1 cellular context compared by ENCODE assay signal in the genomic region with DNA sequence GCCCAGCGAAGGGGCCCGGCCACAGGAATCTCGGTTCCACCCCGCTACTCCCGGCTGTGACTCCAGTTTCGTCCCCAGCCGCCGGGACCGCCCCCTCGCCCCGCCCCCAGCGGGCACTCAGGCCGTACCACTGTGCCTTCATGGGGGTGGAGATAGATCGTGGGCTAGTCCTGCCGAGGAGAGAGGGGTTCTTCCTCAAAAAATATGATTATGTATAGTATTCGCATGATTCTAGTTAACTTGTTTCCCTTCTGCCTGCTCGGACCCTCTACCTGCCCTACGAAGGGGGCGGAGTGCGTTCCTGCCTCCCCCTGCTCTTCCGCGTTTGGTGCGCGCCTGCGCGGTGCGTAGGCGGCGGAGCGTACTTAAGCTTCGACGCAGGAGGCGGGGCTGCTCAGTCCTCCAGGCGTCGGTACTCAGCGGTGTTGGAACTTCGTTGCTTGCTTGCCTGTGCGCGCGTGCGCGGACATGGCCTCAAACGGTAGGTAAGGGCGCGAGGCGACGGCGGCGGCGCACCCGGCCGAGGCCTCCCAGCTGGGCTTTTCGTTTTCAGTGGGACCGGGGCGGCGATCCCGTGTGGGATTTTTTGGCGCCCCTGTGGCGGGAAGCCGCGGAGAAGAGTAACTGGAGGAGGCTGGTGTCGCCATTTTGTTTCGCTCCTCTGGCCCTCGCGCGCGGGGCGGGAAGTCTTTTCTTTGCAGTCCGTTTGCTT.
A peak's percentile ranks its signal among the peaks of the same experiment; 100 is the strongest.
TF ChIP-seq lines count a peak whose summit lies in the region.

A gene (plus strand): TSS at position 393 of the 712 bp plus-strand sequence. CDS start 76 bp downstream, at position 469.

TF ChIP-seq in HEK293, 187 proteins besides CTCF, POLR2A, EP300 and RAD21 (continued from another document and continues in another):
- TF ChIP-seq, protein P1, sequence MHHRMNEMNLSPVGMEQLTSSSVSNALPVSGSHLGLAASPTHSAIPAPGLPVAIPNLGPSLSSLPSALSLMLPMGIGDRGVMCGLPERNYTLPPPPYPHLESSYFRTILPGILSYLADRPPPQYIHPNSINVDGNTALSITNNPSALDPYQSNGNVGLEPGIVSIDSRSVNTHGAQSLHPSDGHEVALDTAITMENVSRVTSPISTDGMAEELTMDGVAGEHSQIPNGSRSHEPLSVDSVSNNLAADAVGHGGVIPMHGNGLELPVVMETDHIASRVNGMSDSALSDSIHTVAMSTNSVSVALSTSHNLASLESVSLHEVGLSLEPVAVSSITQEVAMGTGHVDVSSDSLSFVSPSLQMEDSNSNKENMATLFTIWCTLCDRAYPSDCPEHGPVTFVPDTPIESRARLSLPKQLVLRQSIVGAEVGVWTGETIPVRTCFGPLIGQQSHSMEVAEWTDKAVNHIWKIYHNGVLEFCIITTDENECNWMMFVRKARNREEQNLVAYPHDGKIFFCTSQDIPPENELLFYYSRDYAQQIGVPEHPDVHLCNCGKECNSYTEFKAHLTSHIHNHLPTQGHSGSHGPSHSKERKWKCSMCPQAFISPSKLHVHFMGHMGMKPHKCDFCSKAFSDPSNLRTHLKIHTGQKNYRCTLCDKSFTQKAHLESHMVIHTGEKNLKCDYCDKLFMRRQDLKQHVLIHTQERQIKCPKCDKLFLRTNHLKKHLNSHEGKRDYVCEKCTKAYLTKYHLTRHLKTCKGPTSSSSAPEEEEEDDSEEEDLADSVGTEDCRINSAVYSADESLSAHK (tag by site-specific recombination; IDR thresholded peaks at IDR 0.05), result peak; percentile 31; the same call in 1 of the 2 replicates
- TF ChIP-seq ZNF223 (tag by site-specific recombination; IDR thresholded peaks at IDR 0.05) (no peak), ZNF529 (tag by site-specific recombination; IDR thresholded peaks at IDR 0.05; ENCODE audit: insufficient replicate concordance) (no peak), ZNF132 (tag by site-specific recombination; IDR thresholded peaks at IDR 0.05; ENCODE audit: borderline replicate concordance) (no peak), ZNF292 (tag by site-specific recombination; IDR thresholded peaks at IDR 0.05; ENCODE audit: borderline replicate concordance, low read depth) (no peak), MEIS1 (CRISPR knock-in tag; IDR thresholded peaks at IDR 0.05; ENCODE audit: borderline replicate concordance) (no peak), SCRT1 (tag by site-specific recombination; IDR thresholded peaks at IDR 0.05; ENCODE audit: borderline replicate concordance) (no peak), ZNF701 (tag by site-specific recombination; IDR thresholded peaks at IDR 0.05) (no peak), BCL11B (tag by site-specific recombination; IDR thresholded peaks at IDR 0.05; ENCODE audit: low read depth) (no peak), ZNF768 (tag by site-specific recombination; IDR thresholded peaks at IDR 0.05) (peak; percentile 48; the same call in 1 of the 2 replicates), ZFP41 (tag by site-specific recombination; IDR thresholded peaks at IDR 0.05; ENCODE audit: borderline replicate concordance) (peak; percentile 75; the same call in 1 of the 2 replicates), ZSCAN30 (tag by site-specific recombination; IDR thresholded peaks at IDR 0.05) (peak; percentile 62), ZNF302 (tag by site-specific recombination; IDR thresholded peaks at IDR 0.05; ENCODE audit: low read depth) (no peak), HOXD13 (CRISPR knock-in tag; IDR thresholded peaks at IDR 0.05; ENCODE audit: borderline replicate concordance) (no peak), ZBTB17 (tag by site-specific recombination; IDR thresholded peaks at IDR 0.05) (peak; percentile 89), ZNF837 (tag by site-specific recombination; IDR thresholded peaks at IDR 0.05) (no peak), ZNF23 (tag by site-specific recombination; IDR thresholded peaks at IDR 0.05; ENCODE audit: borderline replicate concordance) (no peak), ZFP37 (tag by site-specific recombination; IDR thresholded peaks at IDR 0.05) (no peak; the same call in none of the 2 replicates), ZNF2 (tag by site-specific recombination; IDR thresholded peaks at IDR 0.05) (peak; percentile 98), WT1 (tag by site-specific recombination; IDR thresholded peaks at IDR 0.05) (no peak), SALL2 (tag by site-specific recombination; IDR thresholded peaks at IDR 0.05; ENCODE audit: borderline replicate concordance) (0 out of 2 replicates have a peak, but pooled peaks have one; percentile 84), ZNF157 (tag by site-specific recombination; IDR thresholded peaks at IDR 0.05) (0 out of 2 replicates have a peak, but pooled peaks have one; percentile 39), ZNF169 (tag by site-specific recombination; IDR thresholded peaks at IDR 0.05) (no peak), ZNF112 (tag by site-specific recombination; IDR thresholded peaks at IDR 0.05) (no peak)
- TF ChIP-seq, protein P2, sequence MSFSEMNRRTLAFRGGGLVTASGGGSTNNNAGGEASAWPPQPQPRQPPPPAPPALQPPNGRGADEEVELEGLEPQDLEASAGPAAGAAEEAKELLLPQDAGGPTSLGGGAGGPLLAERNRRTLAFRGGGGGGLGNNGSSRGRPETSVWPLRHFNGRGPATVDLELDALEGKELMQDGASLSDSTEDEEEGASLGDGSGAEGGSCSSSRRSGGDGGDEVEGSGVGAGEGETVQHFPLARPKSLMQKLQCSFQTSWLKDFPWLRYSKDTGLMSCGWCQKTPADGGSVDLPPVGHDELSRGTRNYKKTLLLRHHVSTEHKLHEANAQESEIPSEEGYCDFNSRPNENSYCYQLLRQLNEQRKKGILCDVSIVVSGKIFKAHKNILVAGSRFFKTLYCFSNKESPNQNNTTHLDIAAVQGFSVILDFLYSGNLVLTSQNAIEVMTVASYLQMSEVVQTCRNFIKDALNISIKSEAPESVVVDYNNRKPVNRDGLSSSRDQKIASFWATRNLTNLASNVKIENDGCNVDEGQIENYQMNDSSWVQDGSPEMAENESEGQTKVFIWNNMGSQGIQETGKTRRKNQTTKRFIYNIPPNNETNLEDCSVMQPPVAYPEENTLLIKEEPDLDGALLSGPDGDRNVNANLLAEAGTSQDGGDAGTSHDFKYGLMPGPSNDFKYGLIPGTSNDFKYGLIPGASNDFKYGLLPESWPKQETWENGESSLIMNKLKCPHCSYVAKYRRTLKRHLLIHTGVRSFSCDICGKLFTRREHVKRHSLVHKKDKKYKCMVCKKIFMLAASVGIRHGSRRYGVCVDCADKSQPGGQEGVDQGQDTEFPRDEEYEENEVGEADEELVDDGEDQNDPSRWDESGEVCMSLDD (tag by site-specific recombination; IDR thresholded peaks at IDR 0.05), result no peak
- TF ChIP-seq, protein P3, sequence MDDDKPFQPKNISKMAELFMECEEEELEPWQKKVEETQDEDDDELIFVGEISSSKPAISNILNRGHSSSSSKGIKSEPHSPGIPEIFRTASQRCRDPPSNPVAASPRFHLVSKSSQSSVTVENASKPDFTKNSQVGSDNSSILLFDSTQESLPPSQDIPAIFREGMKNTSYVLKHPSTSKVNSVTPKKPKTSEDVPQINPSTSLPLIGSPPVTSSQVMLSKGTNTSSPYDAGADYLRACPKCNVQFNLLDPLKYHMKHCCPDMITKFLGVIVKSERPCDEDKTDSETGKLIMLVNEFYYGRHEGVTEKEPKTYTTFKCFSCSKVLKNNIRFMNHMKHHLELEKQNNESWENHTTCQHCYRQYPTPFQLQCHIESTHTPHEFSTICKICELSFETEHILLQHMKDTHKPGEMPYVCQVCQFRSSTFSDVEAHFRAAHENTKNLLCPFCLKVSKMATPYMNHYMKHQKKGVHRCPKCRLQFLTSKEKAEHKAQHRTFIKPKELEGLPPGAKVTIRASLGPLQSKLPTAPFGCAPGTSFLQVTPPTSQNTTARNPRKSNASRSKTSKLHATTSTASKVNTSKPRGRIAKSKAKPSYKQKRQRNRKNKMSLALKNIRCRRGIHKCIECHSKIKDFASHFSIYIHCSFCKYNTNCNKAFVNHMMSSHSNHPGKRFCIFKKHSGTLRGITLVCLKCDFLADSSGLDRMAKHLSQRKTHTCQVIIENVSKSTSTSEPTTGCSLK (tag by site-specific recombination; IDR thresholded peaks at IDR 0.05), result no peak
- TF ChIP-seq, protein P4, sequence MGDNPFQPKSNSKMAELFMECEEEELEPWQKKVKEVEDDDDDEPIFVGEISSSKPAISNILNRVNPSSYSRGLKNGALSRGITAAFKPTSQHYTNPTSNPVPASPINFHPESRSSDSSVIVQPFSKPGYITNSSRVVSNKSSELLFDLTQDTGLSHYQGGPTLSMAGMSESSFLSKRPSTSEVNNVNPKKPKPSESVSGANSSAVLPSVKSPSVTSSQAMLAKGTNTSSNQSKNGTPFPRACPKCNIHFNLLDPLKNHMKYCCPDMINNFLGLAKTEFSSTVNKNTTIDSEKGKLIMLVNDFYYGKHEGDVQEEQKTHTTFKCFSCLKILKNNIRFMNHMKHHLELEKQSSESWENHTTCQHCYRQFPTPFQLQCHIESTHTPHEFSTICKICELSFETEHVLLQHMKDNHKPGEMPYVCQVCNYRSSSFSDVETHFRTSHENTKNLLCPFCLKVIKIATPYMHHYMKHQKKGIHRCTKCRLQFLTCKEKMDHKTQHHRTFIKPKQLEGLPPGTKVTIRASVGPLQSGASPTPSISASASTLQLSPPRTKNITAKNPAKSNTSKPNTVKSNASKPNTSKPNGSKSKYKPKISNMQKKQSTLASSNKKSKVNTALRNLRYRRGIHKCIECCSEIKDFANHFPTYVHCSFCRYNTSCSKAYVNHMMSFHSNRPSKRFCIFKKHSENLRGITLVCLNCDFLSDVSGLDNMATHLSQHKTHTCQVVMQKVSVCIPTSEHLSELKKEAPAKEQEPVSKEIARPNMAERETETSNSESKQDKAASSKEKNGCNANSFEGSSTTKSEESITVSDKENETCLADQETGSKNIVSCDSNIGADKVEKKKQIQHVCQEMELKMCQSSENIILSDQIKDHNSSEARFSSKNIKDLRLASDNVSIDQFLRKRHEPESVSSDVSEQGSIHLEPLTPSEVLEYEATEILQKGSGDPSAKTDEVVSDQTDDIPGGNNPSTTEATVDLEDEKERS (tag by site-specific recombination; IDR thresholded peaks at IDR 0.05), result no peak
- TF ChIP-seq, protein P5, sequence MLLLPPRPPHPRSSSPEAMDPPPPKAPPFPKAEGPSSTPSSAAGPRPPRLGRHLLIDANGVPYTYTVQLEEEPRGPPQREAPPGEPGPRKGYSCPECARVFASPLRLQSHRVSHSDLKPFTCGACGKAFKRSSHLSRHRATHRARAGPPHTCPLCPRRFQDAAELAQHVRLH (tag by site-specific recombination; IDR thresholded peaks at IDR 0.05), result no peak
- TF ChIP-seq, protein P6, sequence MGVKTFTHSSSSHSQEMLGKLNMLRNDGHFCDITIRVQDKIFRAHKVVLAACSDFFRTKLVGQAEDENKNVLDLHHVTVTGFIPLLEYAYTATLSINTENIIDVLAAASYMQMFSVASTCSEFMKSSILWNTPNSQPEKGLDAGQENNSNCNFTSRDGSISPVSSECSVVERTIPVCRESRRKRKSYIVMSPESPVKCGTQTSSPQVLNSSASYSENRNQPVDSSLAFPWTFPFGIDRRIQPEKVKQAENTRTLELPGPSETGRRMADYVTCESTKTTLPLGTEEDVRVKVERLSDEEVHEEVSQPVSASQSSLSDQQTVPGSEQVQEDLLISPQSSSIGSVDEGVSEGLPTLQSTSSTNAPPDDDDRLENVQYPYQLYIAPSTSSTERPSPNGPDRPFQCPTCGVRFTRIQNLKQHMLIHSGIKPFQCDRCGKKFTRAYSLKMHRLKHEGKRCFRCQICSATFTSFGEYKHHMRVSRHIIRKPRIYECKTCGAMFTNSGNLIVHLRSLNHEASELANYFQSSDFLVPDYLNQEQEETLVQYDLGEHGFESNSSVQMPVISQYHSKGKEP (tag by site-specific recombination; IDR thresholded peaks at IDR 0.05), result no peak
- TF ChIP-seq, protein P7, sequence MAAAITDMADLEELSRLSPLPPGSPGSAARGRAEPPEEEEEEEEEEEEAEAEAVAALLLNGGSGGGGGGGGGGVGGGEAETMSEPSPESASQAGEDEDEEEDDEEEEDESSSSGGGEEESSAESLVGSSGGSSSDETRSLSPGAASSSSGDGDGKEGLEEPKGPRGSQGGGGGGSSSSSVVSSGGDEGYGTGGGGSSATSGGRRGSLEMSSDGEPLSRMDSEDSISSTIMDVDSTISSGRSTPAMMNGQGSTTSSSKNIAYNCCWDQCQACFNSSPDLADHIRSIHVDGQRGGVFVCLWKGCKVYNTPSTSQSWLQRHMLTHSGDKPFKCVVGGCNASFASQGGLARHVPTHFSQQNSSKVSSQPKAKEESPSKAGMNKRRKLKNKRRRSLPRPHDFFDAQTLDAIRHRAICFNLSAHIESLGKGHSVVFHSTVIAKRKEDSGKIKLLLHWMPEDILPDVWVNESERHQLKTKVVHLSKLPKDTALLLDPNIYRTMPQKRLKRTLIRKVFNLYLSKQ (tag by site-specific recombination; IDR thresholded peaks at IDR 0.05; ENCODE audit: borderline replicate concordance), result no peak
- TF ChIP-seq, protein P8, sequence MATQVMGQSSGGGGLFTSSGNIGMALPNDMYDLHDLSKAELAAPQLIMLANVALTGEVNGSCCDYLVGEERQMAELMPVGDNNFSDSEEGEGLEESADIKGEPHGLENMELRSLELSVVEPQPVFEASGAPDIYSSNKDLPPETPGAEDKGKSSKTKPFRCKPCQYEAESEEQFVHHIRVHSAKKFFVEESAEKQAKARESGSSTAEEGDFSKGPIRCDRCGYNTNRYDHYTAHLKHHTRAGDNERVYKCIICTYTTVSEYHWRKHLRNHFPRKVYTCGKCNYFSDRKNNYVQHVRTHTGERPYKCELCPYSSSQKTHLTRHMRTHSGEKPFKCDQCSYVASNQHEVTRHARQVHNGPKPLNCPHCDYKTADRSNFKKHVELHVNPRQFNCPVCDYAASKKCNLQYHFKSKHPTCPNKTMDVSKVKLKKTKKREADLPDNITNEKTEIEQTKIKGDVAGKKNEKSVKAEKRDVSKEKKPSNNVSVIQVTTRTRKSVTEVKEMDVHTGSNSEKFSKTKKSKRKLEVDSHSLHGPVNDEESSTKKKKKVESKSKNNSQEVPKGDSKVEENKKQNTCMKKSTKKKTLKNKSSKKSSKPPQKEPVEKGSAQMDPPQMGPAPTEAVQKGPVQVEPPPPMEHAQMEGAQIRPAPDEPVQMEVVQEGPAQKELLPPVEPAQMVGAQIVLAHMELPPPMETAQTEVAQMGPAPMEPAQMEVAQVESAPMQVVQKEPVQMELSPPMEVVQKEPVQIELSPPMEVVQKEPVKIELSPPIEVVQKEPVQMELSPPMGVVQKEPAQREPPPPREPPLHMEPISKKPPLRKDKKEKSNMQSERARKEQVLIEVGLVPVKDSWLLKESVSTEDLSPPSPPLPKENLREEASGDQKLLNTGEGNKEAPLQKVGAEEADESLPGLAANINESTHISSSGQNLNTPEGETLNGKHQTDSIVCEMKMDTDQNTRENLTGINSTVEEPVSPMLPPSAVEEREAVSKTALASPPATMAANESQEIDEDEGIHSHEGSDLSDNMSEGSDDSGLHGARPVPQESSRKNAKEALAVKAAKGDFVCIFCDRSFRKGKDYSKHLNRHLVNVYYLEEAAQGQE (tag by site-specific recombination; IDR thresholded peaks at IDR 0.05), result peak; percentile 57; the same call in 1 of the 2 replicates
